Comparison of ENCODE assay signal across 8 cellular contexts in genomic region chr1:51768971-51769601, GRCh38.
DNase-seq lines count a peak whose midpoint lies in the region; ATAC-seq and TF ChIP-seq lines count a peak whose summit lies in the region.

No MANE protein-coding gene starts in this region.

- H3K27me3 Mint-ChIP-seq in naive thymus-derived CD4-positive, alpha-beta T cell, result no peaks in the 10 kb centered on the region

- no peaks in the 10 kb centered on the region for H3K9me2 ChIP-seq in Loucy (replicated peaks; ENCODE audit: low read depth, low read length)

- H3K9ac ChIP-seq in Loucy (ENCODE audit: low read depth, low read length, poor library complexity, severe bottlenecking), result no peak overlapping the region

- POLR2A ChIA-PET in AG04450 (lab: Yijun Ruan, JAX), result no interaction called here
- POLR2A ChIA-PET in naive thymus-derived CD4-positive, alpha-beta T cell (lab: Charles Lee), result interaction anchor here (0.9 kb wide), 1 partner anchor 21 kb away, joined by 4 read pairs; no protein-coding TSS in a partner anchor

- H3K4me1 Mint-ChIP-seq in naive thymus-derived CD4-positive, alpha-beta T cell, result peaks cover 3 to 18% (median 6%) of the 10 kb centered on the region in 7 donors

- H3K27me3 ChIP-seq in AG04450 (ENCODE audit: control insufficient read depth, insufficient read depth, low read length), result no peaks in the 10 kb centered on the region
- H3K27me3 ChIP-seq in Loucy (ENCODE audit: insufficient read depth, low read length, poor library complexity, severe bottlenecking), result no peaks in the 10 kb centered on the region
- H3K27me3 ChIP-seq in naive thymus-derived CD4-positive, alpha-beta T cell (ENCODE audit: control insufficient read depth in 2 of 2, insufficient read depth in 2 of 2, low read length in 2 of 2), result no peaks in the 10 kb centered on the region

- TF ChIP-seq POLR2A in erythroblast (IDR thresholded peaks at IDR 0.05; ENCODE audit: low read length), result no peak

- TF ChIP-seq CTCF in AG04450 (IDR thresholded peaks at IDR 0.05; ENCODE audit: low read depth, low read length) (peak; percentile 91), Loucy (conservative IDR thresholded peaks at IDR 0.05; ENCODE audit: low read length) (peak; percentile 93)

- CTCF ChIA-PET in AG04450 (lab: Charles Lee), result interaction anchor here (0.6 to 3.7 kb wide), 57 partner anchors 8 to 417 kb away, joined by 3 to 55 read pairs (median 4); partner anchors contain the start of gene EPS15
- CTCF ChIA-PET in naive thymus-derived CD4-positive, alpha-beta T cell (lab: Charles Lee), result interaction anchor here (0.7 to 1.8 kb wide), 4 partner anchors 39 to 148 kb away, joined by 4 to 6 read pairs (median 4); no protein-coding TSS in a partner anchor

- peaks cover 4 to 47% (median 34%) of the 10 kb centered on the region in 5 donors for H3K36me3 Mint-ChIP-seq in naive thymus-derived CD4-positive, alpha-beta T cell

- H3K4me3 ChIP-seq in AG04450 (ENCODE audit: low read depth, low read length), result no peak overlapping the region
- H3K4me3 ChIP-seq in Loucy (ENCODE audit: low read length, poor library complexity, severe bottlenecking), result no peak overlapping the region
- H3K4me3 ChIP-seq in naive thymus-derived CD4-positive, alpha-beta T cell (ENCODE audit: low read length), result no peak overlapping the region

- H3K79me2 ChIP-seq in Loucy (ENCODE audit: insufficient read depth, low read length), result no peaks in the 10 kb centered on the region

- H3K9me3 ChIP-seq in AG04450 (ENCODE audit: control insufficient read depth, insufficient read depth, low read length) (no peaks in the 10 kb centered on the region), Loucy (ENCODE audit: insufficient read depth, low read depth, low read length) (no peaks in the 10 kb centered on the region)
- H3K9me3 ChIP-seq in naive thymus-derived CD4-positive, alpha-beta T cell (ENCODE audit: control insufficient read depth in 2 of 3, low read length in 3 of 3), result no peaks in the 10 kb centered on the region

- intact Hi-C loops in naive thymus-derived CD4-positive, alpha-beta T cell (cut with micrococcal nuclease), result loop anchor here (1.0 to 10.0 kb wide), 6 partner anchors 40 to 434 kb away; partner anchors contain the start of gene TTC39A (in 1 of the 2)

- no peaks in the 10 kb centered on the region for H3K4me1 ChIP-seq in Loucy (ENCODE audit: insufficient read depth, low read length, poor library complexity, severe bottlenecking)
- no peaks in the 10 kb centered on the region for H3K4me1 ChIP-seq in naive thymus-derived CD4-positive, alpha-beta T cell (ENCODE audit: control insufficient read depth in 2 of 2, insufficient read depth in 2 of 2, low read length in 2 of 2)

- H4K20me1 ChIP-seq in Loucy (ENCODE audit: insufficient read depth, low read length, poor library complexity, severe bottlenecking), result no peaks in the 10 kb centered on the region

- DNase-seq in AG04450 (ENCODE audit: low read depth, low spot score) (peak; percentile 34), GM03348 (ENCODE audit: low spot score) (peak; percentile 77), SKM-1 treated with dmso at 0.1 percent for 144 hours (lab: John Stamatoyannopoulos, UW; ENCODE audit: unreplicated experiment) (peak; percentile 53), erythroblast (lab: John Stamatoyannopoulos, UW) (peak; percentile 62 to 71)
- DNase-seq in naive thymus-derived CD4-positive, alpha-beta T cell, result peak in 7 of 9 donors; percentile 10 to 52 (median 33)

- H3K27ac ChIP-seq in AG04450 (ENCODE audit: low read depth, low read length), result no peak overlapping the region
- no peak overlapping the region for H3K27ac ChIP-seq in naive thymus-derived CD4-positive, alpha-beta T cell (ENCODE audit: low read depth, low read length)

- H3K4me3 Mint-ChIP-seq in naive thymus-derived CD4-positive, alpha-beta T cell, result no peak overlapping the region

- H3K4me2 ChIP-seq in Loucy (ENCODE audit: low read depth, low read length, poor library complexity, severe bottlenecking), result no peak overlapping the region

- peaks cover 80% of the 10 kb centered on the region for H3K36me3 ChIP-seq in Loucy (ENCODE audit: insufficient read depth, low read length)
- peaks cover 6 to 30% (median 7%) of the 10 kb centered on the region in 3 experiments for H3K36me3 ChIP-seq in naive thymus-derived CD4-positive, alpha-beta T cell (ENCODE audit: control insufficient read depth in 2 of 3, insufficient read depth in 3 of 3, low read length in 3 of 3)

- no peaks in the 10 kb centered on the region; the same call in 1 of the 2 replicates for H3F3A ChIP-seq in Loucy (ENCODE audit: low read depth)

- peak overlapping the region in 4 of 9 donors; percentile 18 to 65 (median 52) for H3K27ac Mint-ChIP-seq in naive thymus-derived CD4-positive, alpha-beta T cell

- ATAC-seq in naive thymus-derived CD4-positive, alpha-beta T cell, result peak; percentile 83
- ATAC-seq in HG02678 (IDR thresholded peaks at IDR 0.05; ENCODE audit: unreplicated experiment) (no peak), HG03097 (IDR thresholded peaks at IDR 0.05; ENCODE audit: low FRiP score, unreplicated experiment) (no peak)

- H2AFZ ChIP-seq in Loucy (ENCODE audit: low read length), result no peak overlapping the region

- H3K9me3 Mint-ChIP-seq in naive thymus-derived CD4-positive, alpha-beta T cell, result no peaks in the 10 kb centered on the region
